In the genomic region with DNA sequence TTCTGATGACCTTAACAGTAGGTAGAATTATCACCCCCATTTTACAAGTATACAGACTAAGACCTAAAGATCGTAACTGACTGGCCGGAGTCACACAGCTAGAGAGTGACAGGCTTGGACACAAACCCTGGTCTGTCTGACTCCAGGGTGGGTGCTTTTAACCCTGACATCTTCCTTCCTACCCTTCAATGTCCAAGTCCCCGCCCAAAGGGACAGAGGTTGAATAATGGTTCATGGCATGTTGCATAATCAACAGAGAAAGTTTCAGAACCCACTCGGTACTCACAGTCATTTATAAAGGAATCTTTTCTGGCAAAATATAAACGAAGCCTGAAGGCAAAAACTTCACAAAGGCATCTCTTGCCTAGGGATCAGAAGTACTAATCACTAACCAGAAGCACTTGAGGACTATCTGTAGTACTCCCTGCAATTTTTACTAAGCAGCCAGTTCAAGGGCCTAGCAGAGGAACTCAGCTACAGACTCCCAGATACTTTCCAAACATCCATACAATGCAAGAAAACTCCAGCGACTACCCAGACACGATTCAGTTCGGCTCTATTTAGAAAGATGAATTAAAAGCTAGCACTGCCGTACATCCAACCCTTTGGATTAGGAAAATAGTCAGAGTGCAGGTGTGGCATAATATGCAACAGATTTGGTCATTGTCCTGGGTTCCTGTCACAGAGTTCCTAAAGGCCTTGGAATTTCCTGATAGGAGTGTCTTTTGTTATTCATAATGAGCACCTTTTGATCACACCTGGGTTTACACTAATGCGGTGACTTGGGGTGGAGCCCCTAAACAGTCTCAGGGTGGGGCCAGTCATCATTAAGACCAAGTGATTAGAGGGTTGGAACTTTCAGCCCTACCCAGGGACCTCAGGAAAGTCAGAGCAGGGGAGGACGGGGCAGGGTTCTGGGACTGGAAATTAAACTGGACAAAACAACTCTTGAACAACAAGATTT, we compare ENCODE assay signal across 22 cellular contexts. TPM values are rescaled to one million over a fixed set of nuclear protein-coding genes. Genes with fewer than 3 reads are reported as not detected.
DNase-seq lines count a peak whose midpoint lies in the region; ATAC-seq, FAIRE-seq and TF ChIP-seq lines count a peak whose summit lies in the region.
"Had no signal": no experiment of that assay in that cellular context is flagged by ENCODE, and none has a peak within 500 bp of the region (broad histone marks: within the 10 kb centered on the region; RNA-seq: fewer than 3 reads in every experiment).

No MANE protein-coding gene starts in this region.

- H2AFZ ChIP-seq in mammary epithelial cell (ENCODE audit: low read depth, low read length) (no peak overlapping the region), H1 (ENCODE audit: low read length) (no peak overlapping the region)
- H2AFZ ChIP-seq: parathyroid adenoma had no signal

- POLR2A ChIA-PET in MCF 10A (lab: Yijun Ruan, JAX) = interaction anchor here (1.4 kb wide), 2 partner anchors 25 to 44 kb away, joined by 3 to 4 read pairs; a partner anchor contains a TSS
- POLR2A ChIA-PET in H1 (lab: Charles Lee; ENCODE audit: partially characterized antibody) = no interaction called here

- no peak overlapping the region for H3K14ac ChIP-seq in H1 (ENCODE audit: insufficient read length)

- peaks cover 11% of the 10 kb centered on the region for H3K4me1 Mint-ChIP-seq in MCF 10A (ENCODE audit: insufficient read depth, unreplicated experiment)
- no peaks in the 10 kb centered on the region for H3K4me1 Mint-ChIP-seq in activated CD8-positive, alpha-beta memory T cell treated with anti-CD3 and anti-CD28 coated beads, Interleukin-2, amount 10 ng/mL, durations not matched to agents 7 days and 5 days
- H3K4me1 Mint-ChIP-seq: activated CD4-positive, alpha-beta T cell treated with anti-CD3 and anti-CD28 coated beads, Interleukin-2, amount 10 ng/mL, durations not matched to agents 7 days and 5 days; IgD-negative memory B cell had no signal

- no peak overlapping the region for H3K56ac ChIP-seq in H1 (replicated peaks; ENCODE audit: insufficient read length, low read depth, low read length)

- peak; percentile 58 for FAIRE-seq in H1 (lab: Jason Lieb, UNC)

- no peaks in the 10 kb centered on the region for H3K9me3 Mint-ChIP-seq in MCF 10A (ENCODE audit: unreplicated experiment)
- H3K9me3 Mint-ChIP-seq in activated CD8-positive, alpha-beta memory T cell treated with anti-CD3 and anti-CD28 coated beads, Interleukin-2, amount 10 ng/mL, durations not matched to agents 7 days and 5 days (ENCODE audit: low read depth) = no peaks in the 10 kb centered on the region
- H3K9me3 Mint-ChIP-seq: activated CD4-positive, alpha-beta T cell treated with anti-CD3 and anti-CD28 coated beads, Interleukin-2, amount 10 ng/mL, durations not matched to agents 7 days and 5 days; memory B cell; natural killer cell treated with Interleukin-12 subunit alpha and Interleukin-12 subunit beta and Interleukin-15 and Interleukin-18, amount 100 ng/mL, for 72 hours had no signal

- intact Hi-C loops in MCF 10A (cut with micrococcal nuclease) (no loop called here), mammary epithelial cell (cut with micrococcal nuclease) (no loop called here), left colon (cut with DNase I, micrococcal nuclease) (no loop called here), thyroid gland (cut with DNase I) (no loop called here)

- TF ChIP-seq POLR2A in H1 (IDR thresholded peaks at IDR 0.05; ENCODE audit: control extremely low read depth in 1 of 2, low read depth in 2 of 2, low read length in 2 of 2) (no peak), thyroid gland (IDR thresholded peaks at IDR 0.05) (no peak)

- no peak overlapping the region for H4K8ac ChIP-seq in H1 (ENCODE audit: extremely low read depth, insufficient read depth, low read length)

- peak overlapping the region; percentile 54; the same call in 1 of the 2 replicates for H2BK5ac ChIP-seq in H1 (ENCODE audit: low read depth, low read length)

- no peak for TF ChIP-seq RAD21 in H1 (IDR thresholded peaks at IDR 0.05 in 1 of 2, conservative IDR thresholded peaks at IDR 0.05 in 1 of 2; ENCODE audit: low read depth in 2 of 2, low read length in 2 of 2)

- H3K23me2 ChIP-seq in H1 (ENCODE audit: low read depth, low read length) = no peaks in the 10 kb centered on the region

- H3K9me3 ChIP-seq in mammary epithelial cell (replicated peaks; ENCODE audit: insufficient read depth, low read length) = no peaks in the 10 kb centered on the region
- H3K9me3 ChIP-seq in H1 (ENCODE audit: insufficient read depth in 2 of 2, low read depth in 1 of 2, low read length in 1 of 2) = no peaks in the 10 kb centered on the region
- no peaks in the 10 kb centered on the region for H3K9me3 ChIP-seq in thyroid gland
- H3K9me3 ChIP-seq: BLaER1, HAP-1 had no signal

- H3K4me3 Mint-ChIP-seq in MCF 10A (ENCODE audit: unreplicated experiment) = no peak overlapping the region
- no peak overlapping the region for H3K4me3 Mint-ChIP-seq in activated CD8-positive, alpha-beta memory T cell treated with anti-CD3 and anti-CD28 coated beads, Interleukin-2, amount 10 ng/mL, durations not matched to agents 7 days and 5 days
- H3K4me3 Mint-ChIP-seq: activated CD4-positive, alpha-beta T cell treated with anti-CD3 and anti-CD28 coated beads, Interleukin-2, amount 10 ng/mL, durations not matched to agents 7 days and 5 days; IgD-negative memory B cell; memory B cell; natural killer cell treated with Interleukin-12 subunit alpha and Interleukin-12 subunit beta and Interleukin-15 and Interleukin-18, amount 100 ng/mL, for 72 hours had no signal

- no peak for TF ChIP-seq EP300 in H1 (IDR thresholded peaks at IDR 0.05; ENCODE audit: borderline replicate concordance in 1 of 2, low read depth in 2 of 2, low read length in 2 of 2)

- DNase-seq in MCF 10A (ENCODE audit: unreplicated experiment) (no peak), mammary epithelial cell (no peak), H1 (ENCODE audit: low read depth in 1 of 2, low spot score in 2 of 2) (no peak), left colon (no peak), thyroid gland (no peak), GM19240 (ENCODE audit: insufficient read length, low spot score) (no peak)
- no peak for DNase-seq in activated CD8-positive, alpha-beta memory T cell treated with anti-CD3 and anti-CD28 coated beads, Interleukin-2, amount 10 ng/mL, durations not matched to agents 7 days and 5 days
- DNase-seq: activated CD4-positive, alpha-beta T cell treated with anti-CD3 and anti-CD28 coated beads, Interleukin-2, amount 10 ng/mL, durations not matched to agents 7 days and 5 days; activated CD8-positive, alpha-beta memory T cell treated with anti-CD3 and anti-CD28 coated beads, Interleukin-2, amount 50 U/mL, for 48 hours; amniotic stem cell; MM.1S; NCI-H2029; stimulated activated CD8-positive, alpha-beta memory T cell treated with anti-CD3 and anti-CD28 coated beads, Interleukin-4, amount 100 ng/mL, for 48 hours; SW 1271 had no signal

- dilution Hi-C loops in mammary epithelial cell (cut with HindIII; ENCODE audit: low sequenced_read_pairs) = no loop called here

- H3K27ac ChIP-seq in mammary epithelial cell (ENCODE audit: insufficient read depth, low read depth, low read length) (no peak overlapping the region), H1 (ENCODE audit: low read depth, low read length) (no peak overlapping the region), thyroid gland (peak overlapping the region; percentile 13 to 67 (median 63))
- H3K27ac ChIP-seq: BLaER1, parathyroid adenoma had no signal

- H2BK20ac ChIP-seq in H1 (ENCODE audit: low read length) = peak overlapping the region; percentile 43; the same call in 1 of the 2 replicates

- H3K36me3 Mint-ChIP-seq in MCF 10A (ENCODE audit: insufficient read depth, unreplicated experiment) = peaks cover 33% of the 10 kb centered on the region
- peaks cover 28% of the 10 kb centered on the region for H3K36me3 Mint-ChIP-seq in activated CD8-positive, alpha-beta memory T cell treated with anti-CD3 and anti-CD28 coated beads, Interleukin-2, amount 10 ng/mL, durations not matched to agents 7 days and 5 days

- TF ChIP-seq CTCF in MCF 10A (IDR thresholded peaks at IDR 0.05; ENCODE audit: unreplicated experiment) (no peak), mammary epithelial cell (conservative IDR thresholded peaks at IDR 0.05 in 1 of 2, IDR thresholded peaks at IDR 0.05 in 1 of 2; ENCODE audit: extremely low read depth in 1 of 2, insufficient read depth in 1 of 2, low read depth in 1 of 2, low read length in 2 of 2) (no peak), H1 (IDR thresholded peaks at IDR 0.05; ENCODE audit: control extremely low read depth in 1 of 3, insufficient read depth in 1 of 3, low read depth in 1 of 3, low read length in 3 of 3) (no peak), thyroid gland (IDR thresholded peaks at IDR 0.05) (no peak)

- no peak overlapping the region for H4K5ac ChIP-seq in H1 (ENCODE audit: insufficient read length, low read depth, low read length)

- H2AK5ac ChIP-seq in H1 (ENCODE audit: low read depth, low read length) = peak overlapping the region; percentile 9; the same call in 1 of the 2 replicates

- BruUV-seq in MCF 10A (replicated peaks; lab: Mats Ljungman, UMichigan) (no TSS peak), mammary epithelial cell (replicated peaks; lab: Mats Ljungman, UMichigan) (no TSS peak)

- no peak overlapping the region for H3K9ac ChIP-seq in mammary epithelial cell (ENCODE audit: insufficient read depth, low read length)
- no peak overlapping the region for H3K9ac ChIP-seq in H1 (replicated peaks in 1 of 4; ENCODE audit: extremely low read depth in 1 of 4, low read depth in 3 of 4, low read length in 3 of 4)
- H3K9ac ChIP-seq: BLaER1, parathyroid adenoma had no signal

- H3K4me2 ChIP-seq in mammary epithelial cell (ENCODE audit: insufficient read depth, low read depth, low read length) (no peak overlapping the region), H1 (ENCODE audit: insufficient read depth in 1 of 2, low read depth in 2 of 2, low read length in 2 of 2) (peak overlapping the region; percentile 17 to 28; a peak in 2 of 4 replicates)
- H3K4me2 ChIP-seq: BLaER1, smooth muscle cell had no signal

- no peaks in the 10 kb centered on the region for H4K20me1 ChIP-seq in mammary epithelial cell (ENCODE audit: insufficient read depth, low read length)
- peaks cover 0 to 3% of the 10 kb centered on the region in 2 experiments for H4K20me1 ChIP-seq in H1 (replicated peaks in 1 of 2; ENCODE audit: control insufficient read depth in 1 of 2, insufficient read depth in 2 of 2, low read length in 2 of 2)
- H4K20me1 ChIP-seq: BLaER1 had no signal

- H3K4ac ChIP-seq in H1 (replicated peaks; ENCODE audit: insufficient read length, low read depth, low read length) = no peak overlapping the region

- in situ Hi-C loops in mammary epithelial cell (cut with MboI; ENCODE audit: low sequenced_read_pairs in 2 of 2) = no loop called here

- H2BK120ac ChIP-seq in H1 (replicated peaks; ENCODE audit: low read depth, low read length) = peak overlapping the region; percentile 38

- H2BK15ac ChIP-seq in H1 (ENCODE audit: low read length) = no peak overlapping the region

- H3K27me3 ChIP-seq in mammary epithelial cell (ENCODE audit: insufficient read depth, low read length) (no peaks in the 10 kb centered on the region), H1 (replicated peaks in 1 of 4; ENCODE audit: control insufficient read depth in 3 of 4, extremely low read depth in 1 of 4, insufficient read depth in 3 of 4, low read length in 3 of 4) (no peaks in the 10 kb centered on the region), thyroid gland (no peaks in the 10 kb centered on the region)
- H3K27me3 ChIP-seq: BLaER1 had no signal

- 93% methylated on average over 11 of the region's 11 CpGs for WGBS in mammary epithelial cell (ENCODE audit: low coverage, missing lambda C conversion rate)
- WGBS in H1 (ENCODE audit: extremely low coverage in 1 of 2, insufficient coverage in 1 of 2, insufficient read length in 1 of 2, insufficient replicate concordance in 2 of 2, low coverage in 1 of 2, low lambda C conversion rate in 2 of 2, missing lambda C conversion rate in 1 of 2), 2 experiments = 63% methylated on average over 11 of the region's 11 CpGs; no CpG with 5 or more reads in 1 of the 2 experiments
- 74% methylated on average over 11 of the region's 11 CpGs for WGBS in thyroid gland, 2 donors

- H3K79me2 ChIP-seq in mammary epithelial cell (ENCODE audit: insufficient read depth, low read length) (no peaks in the 10 kb centered on the region), H1 (ENCODE audit: control insufficient read depth in 1 of 2, insufficient read depth in 2 of 2, low read length in 2 of 2) (no peaks in the 10 kb centered on the region)
- H3K79me2 ChIP-seq: parathyroid adenoma had no signal

- peak overlapping the region; percentile 7 for H4K91ac ChIP-seq in H1 (replicated peaks; ENCODE audit: insufficient read length, low read length)

- 0 out of 2 replicates have a peak overlapping the region, but pooled peaks have one; percentile 55 for H3K18ac ChIP-seq in H1 (ENCODE audit: extremely low read depth, low read length)

- H3K36me3 ChIP-seq in mammary epithelial cell (ENCODE audit: insufficient read depth, low read length) (peaks cover 5% of the 10 kb centered on the region), H1 (ENCODE audit: control insufficient read depth in 2 of 4, insufficient read depth in 4 of 4, low read length in 3 of 4) (peaks cover 0 to 4% (median 0%) of the 10 kb centered on the region in 4 experiments; a peak in 1 of 8 replicates), thyroid gland (peaks cover 5 to 12% of the 10 kb centered on the region in 2 donors)
- H3K36me3 ChIP-seq: HAP-1 had no signal

- H3K4me1 ChIP-seq in mammary epithelial cell (ENCODE audit: insufficient read depth, low read length) (no peaks in the 10 kb centered on the region), H1 (replicated peaks in 1 of 4; ENCODE audit: control insufficient read depth in 3 of 4, insufficient read depth in 4 of 4, low read length in 3 of 4) (peaks cover 5 to 18% (median 11%) of the 10 kb centered on the region in 4 experiments; a peak in 5 of 7 replicates), thyroid gland (peaks cover 61 to 72% of the 10 kb centered on the region in 2 donors)
- H3K4me1 ChIP-seq: HAP-1, parathyroid adenoma had no signal

- no peaks in the 10 kb centered on the region for H3K27me3 Mint-ChIP-seq in MCF 10A (ENCODE audit: insufficient read depth, unreplicated experiment)
- no peaks in the 10 kb centered on the region for H3K27me3 Mint-ChIP-seq in activated CD8-positive, alpha-beta memory T cell treated with anti-CD3 and anti-CD28 coated beads, Interleukin-2, amount 10 ng/mL, durations not matched to agents 7 days and 5 days
- H3K27me3 Mint-ChIP-seq: activated CD4-positive, alpha-beta T cell treated with anti-CD3 and anti-CD28 coated beads, Interleukin-2, amount 10 ng/mL, durations not matched to agents 7 days and 5 days; IgD-negative memory B cell; memory B cell; natural killer cell treated with Interleukin-12 subunit alpha and Interleukin-12 subunit beta and Interleukin-15 and Interleukin-18, amount 100 ng/mL, for 72 hours had no signal

- peak overlapping the region; percentile 53; the same call in 1 of the 2 replicates for H2BK12ac ChIP-seq in H1 (ENCODE audit: low read depth, low read length)

- ATAC-seq in left colon (peak; percentile 77), GM18868 (IDR thresholded peaks at IDR 0.05; ENCODE audit: unreplicated experiment) (no peak)
- no peak for ATAC-seq in activated CD8-positive, alpha-beta memory T cell treated with anti-CD3 and anti-CD28 coated beads, Interleukin-2, amount 10 ng/mL, durations not matched to agents 7 days and 5 days
- ATAC-seq: natural killer cell treated with Interleukin-12 subunit alpha and Interleukin-12 subunit beta and Interleukin-15 and Interleukin-18, amount 100 ng/mL, for 72 hours had no signal

- no peak overlapping the region for H3K23ac ChIP-seq in H1 (ENCODE audit: insufficient read length)

- CTCF ChIA-PET in MCF 10A (lab: Yijun Ruan, JAX) = interaction anchor here (1.1 to 1.5 kb wide), 2 partner anchors 10 to 39 kb away, joined by 3 to 7 read pairs; no protein-coding TSS in a partner anchor
- CTCF ChIA-PET in mammary epithelial cell (lab: Charles Lee; ENCODE audit: low non-redundant PET) = no interaction called here
- CTCF ChIA-PET in H1 (lab: Charles Lee; ENCODE audit: partially characterized antibody) = interaction anchor here (0.9 to 1.7 kb wide), 3 partner anchors 11 to 75 kb away, joined by 3 to 5 read pairs (median 3); no protein-coding TSS in a partner anchor
- CTCF ChIA-PET in activated CD8-positive, alpha-beta memory T cell treated with anti-CD3 and anti-CD28 coated beads, Interleukin-2, amount 10 ng/mL, durations not matched to agents 7 days and 5 days (lab: Charles Lee) = interaction anchor here (0.6 kb wide), 1 partner anchor 40 kb away, joined by 4 read pairs; no protein-coding TSS in a partner anchor

- H3K4me3 ChIP-seq in mammary epithelial cell (replicated peaks in 1 of 3; ENCODE audit: insufficient read depth in 1 of 3, low read depth in 2 of 3, low read length in 3 of 3) = no peak overlapping the region
- H3K4me3 ChIP-seq in H1 (ENCODE audit: extremely low read depth in 1 of 4, insufficient read depth in 2 of 4, low read depth in 3 of 4, low read length in 4 of 4) = peak overlapping the region in 1 of 4 experiments; percentile 11; a peak in 1 of 8 replicates
- no peak overlapping the region for H3K4me3 ChIP-seq in thyroid gland (replicated peaks in 1 of 3)
- H3K4me3 ChIP-seq: BLaER1, HAP-1, smooth muscle cell had no signal

- H3K27ac Mint-ChIP-seq in MCF 10A (ENCODE audit: low read depth, unreplicated experiment) = peak overlapping the region; percentile 46
- H3K27ac Mint-ChIP-seq in activated CD8-positive, alpha-beta memory T cell treated with anti-CD3 and anti-CD28 coated beads, Interleukin-2, amount 10 ng/mL, durations not matched to agents 7 days and 5 days = no peak overlapping the region
- H3K27ac Mint-ChIP-seq: activated CD4-positive, alpha-beta T cell treated with anti-CD3 and anti-CD28 coated beads, Interleukin-2, amount 10 ng/mL, durations not matched to agents 7 days and 5 days; IgD-negative memory B cell; memory B cell; natural killer cell treated with Interleukin-12 subunit alpha and Interleukin-12 subunit beta and Interleukin-15 and Interleukin-18, amount 100 ng/mL, for 72 hours had no signal

- H3K79me1 ChIP-seq in H1 (ENCODE audit: low read depth, low read length) = no peaks in the 10 kb centered on the region; the same call in 1 of the 2 replicates

RNA-seq across cellular contexts. Expression of a gene that starts 44.0 kb away (rescaled TPM):
- total RNA-seq in MCF 10A (2022) (28.6 and 34.0 TPM in 2 replicates), mammary epithelial cell (10 to 100 TPM; 35.7 to 93.2 TPM), left colon (10 to 100 TPM; 53.7 to 75.0 TPM), thyroid gland (100 to 1,000 TPM; 105 to 123 (median 116) TPM)
- polyA plus RNA-seq in mammary epithelial cell (12.8 TPM), H1 (2011; rRNA removed) (2.1 and 2.2 TPM in 2 replicates)
- polyA minus RNA-seq in mammary epithelial cell = 29.2 TPM
- 13.7 and 14.1 TPM in 2 replicates for total RNA-seq in H1 (2021; fragmentation: NEBNext Ultra II Directional; extraction: Animal tissue kit (Norgen Biotek cat#: 25700))
- 2.9 TPM for polyA plus RNA-seq in H1 (2011; cell fraction: cytosol; rRNA removed)
- 2.5 TPM for polyA plus RNA-seq in H1 (2011; cell fraction: nucleus; rRNA removed)
- polyA plus RNA-seq in H1 (2012, experiment 1 of 2) = 2.9 to 4.0 TPM (median 3.1 TPM) in 4 replicates
- 0.68 TPM for polyA plus RNA-seq in H1 (2012, experiment 2 of 2)
- polyA plus RNA-seq in H1 (2013, experiment 1 of 2) = 8.5 TPM
- polyA plus RNA-seq in H1 (2013, experiment 2 of 2) = 10.2 TPM
- 10.9 and 12.0 TPM in 2 replicates for polyA minus RNA-seq in H1 (2011; rRNA and poly(A)+ RNA removed)
- polyA minus RNA-seq in H1 (2011; cell fraction: cytosol; rRNA and poly(A)+ RNA removed) = 9.8 TPM
- polyA minus RNA-seq in H1 (2011; cell fraction: nucleus; rRNA and poly(A)+ RNA removed) = 10.0 TPM
- total RNA-seq in activated CD8-positive, alpha-beta memory T cell treated with anti-CD3 and anti-CD28 coated beads, Interleukin-2, amount 10 ng/mL, durations not matched to agents 7 days and 5 days = 10 to 100 TPM; 35.5 to 42.3 TPM

Comparison
In these comparisons a context has a peak if more than half of its experiments do, and no peak if none do; other contexts are left out.
1. H3K27ac ChIP-seq: peak in thyroid gland (3 of 3); none in mammary epithelial cell (single experiment) and H1 (single experiment).